ENCODE assay signal across 1 cellular context in the genomic region with DNA sequence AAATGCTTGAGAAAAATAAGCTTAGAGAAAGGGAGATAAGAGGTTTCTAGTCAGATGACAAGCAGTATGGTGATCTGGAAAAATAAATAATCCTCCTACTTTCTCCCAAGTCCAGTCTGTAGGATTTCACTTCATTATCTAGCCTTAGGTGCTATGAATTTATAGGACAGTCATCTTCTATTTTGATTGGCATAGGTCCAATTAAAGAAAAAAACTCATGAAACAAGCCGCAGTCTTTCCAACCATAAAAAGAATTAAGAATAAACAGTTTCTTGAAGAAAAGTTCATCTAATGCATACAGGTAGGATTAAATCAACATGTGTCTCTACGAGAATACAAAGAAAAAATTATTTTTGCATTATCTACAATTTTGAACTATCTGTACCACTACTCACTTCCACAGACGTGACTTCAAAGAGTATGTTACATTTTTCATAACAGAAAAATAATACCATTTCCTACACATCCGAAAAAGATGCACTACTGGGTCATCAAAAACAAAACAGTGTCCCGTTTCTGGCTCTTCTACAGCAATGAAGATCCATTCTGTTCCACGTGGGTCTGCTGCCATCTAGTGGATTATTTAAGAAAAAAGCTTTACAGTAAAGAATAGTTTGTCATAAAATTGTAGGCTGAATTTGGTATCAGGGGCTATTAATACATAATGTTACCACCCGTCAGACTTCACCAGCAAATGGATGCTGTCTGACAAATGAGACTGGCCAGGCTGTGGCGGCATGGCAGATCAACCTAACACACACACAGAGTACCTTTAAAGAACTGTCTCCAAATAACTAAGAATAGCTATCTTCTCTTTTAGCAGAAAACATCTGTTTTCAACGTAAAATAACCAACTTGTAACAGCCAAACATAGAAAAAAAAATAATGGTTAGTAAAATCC.
TF ChIP-seq lines count a peak whose summit lies in the region.

No MANE protein-coding gene starts in this region.

TF ChIP-seq in Ishikawa, 13 proteins besides CTCF, POLR2A, EP300 and RAD21 (continued from another document):
- no peak for TF ChIP-seq FOXM1 (IDR thresholded peaks at IDR 0.05; ENCODE audit: borderline replicate concordance, low read depth)
- no peak for TF ChIP-seq EGR1 (IDR thresholded peaks at IDR 0.05)
TF ChIP-seq in Ishikawa: peak in this region for 0.
